Comparison of ENCODE assay signal across 20 cellular contexts in the genomic region with DNA sequence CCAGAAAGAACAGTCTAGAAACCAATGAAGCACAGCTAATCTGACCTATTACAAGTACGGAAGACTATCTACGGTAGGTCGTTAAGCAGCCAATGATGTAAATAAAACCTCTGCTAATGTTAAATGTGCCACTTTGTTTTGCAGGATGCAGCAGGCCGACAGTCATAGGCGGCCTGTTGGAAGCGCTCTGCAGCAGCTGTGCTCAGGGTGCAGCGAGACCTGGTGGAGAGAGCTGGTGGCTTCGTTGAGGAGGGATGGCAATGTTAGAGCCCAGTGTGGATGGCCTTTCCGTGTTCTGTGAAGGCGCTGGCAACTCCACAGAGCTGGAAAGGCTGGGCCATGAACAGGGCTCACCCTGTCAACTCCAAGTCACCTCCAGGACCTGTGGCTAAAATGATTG.
"Had no signal": no experiment of that assay in that cellular context is flagged by ENCODE, and none has a peak within 500 bp of the region (broad histone marks: within the 10 kb centered on the region; RNA-seq: fewer than 3 reads in every experiment).

No MANE protein-coding gene starts in this region.

- H3K36me3 ChIP-seq: SJCRH30 had no signal

- ATAC-seq: Panc1, Right ventricle myocardium inferior, SK-N-SH treated with all-trans-retinoic acid at 6 μM for 48 hours had no signal

- DNase-seq: KBM-7, NCI-H1092, NCI-H1105 treated with DMSO at 0.1 percent for 48 hours, NCI-H1417 treated with DMSO at 0.1 percent for 48 hours, NCI-H146, NCI-H1694 treated with DMSO at 0.1 percent for 48 hours, NCI-H1930, NCI-H2081, NCI-H2107, NCI-H2171 treated with DMSO at 0.1 percent for 48 hours, NCI-H345, NCI-H446 treated with DMSO at 0.1 percent for 48 hours, NCI-H510A treated with DMSO at 0.1 percent for 48 hours, NCI-H526, NCI-H774, SHP77 treated with DMSO at 0.1 percent for 48 hours, SJCRH30 had no signal

- H3K27me3 ChIP-seq: SJCRH30 had no signal

- H3K4me3 ChIP-seq: SJCRH30 had no signal

- H3K27ac ChIP-seq: SJCRH30 had no signal
